Comparison of ENCODE assay signal across 19 cellular contexts in genomic region chr7:2662273-2663120, GRCh38. TPM values are rescaled to one million over a fixed set of nuclear protein-coding genes. Genes with fewer than 3 reads are reported as not detected.
A peak's percentile ranks its signal among the peaks of the same experiment; 100 is the strongest.
DNase-seq lines count a peak whose midpoint lies in the region; ATAC-seq, FAIRE-seq and TF ChIP-seq lines count a peak whose summit lies in the region.
"Had no signal": no experiment of that assay in that cellular context is flagged by ENCODE, and none has a peak within 500 bp of the region (broad histone marks: within the 10 kb centered on the region; RNA-seq: fewer than 3 reads in every experiment).

No MANE protein-coding gene starts in this region.

- no peak for TF ChIP-seq POLR2A in right lobe of liver (IDR thresholded peaks at IDR 0.05)

- WGBS in right lobe of liver (ENCODE audit: insufficient coverage, low coverage, low lambda C conversion rate, missing lambda C conversion rate): 34% methylated on average over 6 of the region's 33 CpGs

- no peak overlapping the region for H3K4me3 Mint-ChIP-seq in chondrocyte (ENCODE audit: unreplicated experiment)

- peak; percentile 8 to 49 (median 19) for ATAC-seq in right lobe of liver

- H3K27ac Mint-ChIP-seq in chondrocyte (ENCODE audit: unreplicated experiment): no peak overlapping the region

- H3K4me1 ChIP-seq in cardiac muscle cell (ENCODE audit: low read depth) (no peaks in the 10 kb centered on the region), right lobe of liver (peaks cover 0 to 57% (median 26%) of the 10 kb centered on the region in 4 donors)
- H3K4me1 ChIP-seq: SJCRH30 had no signal

- no peak for DNase-seq in cardiac muscle cell (ENCODE audit: low read depth in 1 of 2, low spot score in 1 of 2)
- DNase-seq in cardiac septum (ENCODE audit: low spot score): no peak
- DNase-seq in chondrocyte (ENCODE audit: low spot score): peak; percentile 89
- DNase-seq in right lobe of liver: peak in 2 of 3 donors; percentile 70 to 76
- DNase-seq in urothelium cell line (ENCODE audit: low spot score): no peak
- no peak for DNase-seq in ecto neural progenitor cell (ENCODE audit: low spot score)
- no peak for DNase-seq in kidney tubule cell (ENCODE audit: low spot score)
- no peak for DNase-seq in NCI-H1105 (lab: John Stamatoyannopoulos, UW)
- DNase-seq: DMS 273 treated with DMSO at 0.1 percent for 48 hours, Karpas-422, MM.1S, NCI-H1930, NCI-H2171, NCI-H446 treated with DMSO at 0.1 percent for 48 hours, NCI-H748 treated with DMSO at 0.1 percent for 48 hours, Peyer's patch, SJCRH30 had no signal

- no peaks in the 10 kb centered on the region for H3K9me3 Mint-ChIP-seq in chondrocyte (ENCODE audit: low read depth)

- H3K9me3 ChIP-seq in cardiac muscle cell (ENCODE audit: low read depth) (no peaks in the 10 kb centered on the region), right lobe of liver (no peaks in the 10 kb centered on the region)
- H3K9me3 ChIP-seq: Peyer's patch, SJCRH30 had no signal

- H3K27me3 ChIP-seq in cardiac muscle cell: no peaks in the 10 kb centered on the region
- H3K27me3 ChIP-seq in right lobe of liver: no peaks in the 10 kb centered on the region
- H3K27me3 ChIP-seq: Peyer's patch, SJCRH30 had no signal

- H3K4me1 Mint-ChIP-seq in chondrocyte (ENCODE audit: low read depth): peaks cover 5% of the 10 kb centered on the region

- FAIRE-seq in urothelium cell line (lab: Jason Lieb, UNC): peak; percentile 89
- FAIRE-seq: H54 had no signal

- peak overlapping the region; percentile 51 for H3K27ac ChIP-seq in cardiac muscle cell
- H3K27ac ChIP-seq in right lobe of liver: peak overlapping the region in 2 of 3 donors; percentile 78 to 96
- H3K27ac ChIP-seq: 22Rv1, Peyer's patch, SJCRH30 had no signal

- TF ChIP-seq CTCF in cardiac muscle cell (IDR thresholded peaks at IDR 0.05; ENCODE audit: low read depth, low read length) (no peak), chondrocyte (IDR thresholded peaks at IDR 0.05) (no peak), right lobe of liver (IDR thresholded peaks at IDR 0.05) (peak in 2 of 4 donors; percentile 3 to 5)

- H3K36me3 Mint-ChIP-seq in chondrocyte (ENCODE audit: low read depth): peaks cover 5% of the 10 kb centered on the region

- no peak overlapping the region for H3K4me3 ChIP-seq in cardiac muscle cell
- H3K4me3 ChIP-seq in right lobe of liver: peak overlapping the region in 1 of 3 donors; percentile 23
- H3K4me3 ChIP-seq: Peyer's patch, SJCRH30 had no signal

- intact Hi-C loops in cardiac septum (cut with DNase I): no loop called here
- intact Hi-C loops in right lobe of liver (cut with DNase I): no loop called here

- H3K36me3 ChIP-seq in cardiac muscle cell (peaks cover 7% of the 10 kb centered on the region), right lobe of liver (peaks cover 0 to 2% (median 0%) of the 10 kb centered on the region in 4 donors)

- no peaks in the 10 kb centered on the region for H3K27me3 Mint-ChIP-seq in chondrocyte (ENCODE audit: low read depth)

RNA-seq across cellular contexts. Expression of gene AMZ1, which starts 25.5 kb away (rescaled TPM):
- total RNA-seq in cardiac muscle cell: 0.80 and 1.1 TPM in 2 replicates
- polyA plus RNA-seq in cardiac muscle cell: 1.6 and 1.7 TPM in 2 replicates
- 0.08 TPM for total RNA-seq in cardiac septum
- total RNA-seq in chondrocyte: 9.1 to 11.1 TPM (median 9.6 TPM) in 3 replicates
- total RNA-seq in right lobe of liver: 1 to 10 TPM in 4 of 6 experiments, under 1 TPM in 1, not detected in 1; 0.42 to 5.8 (median 1.4) TPM

RNA-seq across cellular contexts. Expression of gene TTYH3, which starts 30.7 kb away (rescaled TPM):
- total RNA-seq in cardiac muscle cell (61.0 and 64.6 TPM in 2 replicates), cardiac septum (17.1 TPM), chondrocyte (196 to 209 TPM (median 198 TPM) in 3 replicates), right lobe of liver (10 to 100 TPM; 10.3 to 59.3 (median 37.6) TPM)
- polyA plus RNA-seq in cardiac muscle cell: 71.4 and 86.6 TPM in 2 replicates

Comparison
In these comparisons a context has a peak if more than half of its experiments do, and no peak if none do; other contexts are left out.
1. DNase-seq: peak in chondrocyte (single experiment) and right lobe of liver (2 of 3); none in cardiac muscle cell (0 of 2), cardiac septum (single experiment), urothelium cell line (single experiment), ecto neural progenitor cell (single experiment), kidney tubule cell (single experiment) and NCI-H1105 (single experiment).